In genomic region chr11:127675602-127676001, GRCh38 we compare ENCODE assay signal across 29 cellular contexts.
DNase-seq lines count a peak whose midpoint lies in the region; ATAC-seq, FAIRE-seq and TF ChIP-seq lines count a peak whose summit lies in the region.
"Had no signal": no experiment of that assay in that cellular context is flagged by ENCODE, and none has a peak within 500 bp of the region (broad histone marks: within the 10 kb centered on the region; RNA-seq: fewer than 3 reads in every experiment).

No MANE protein-coding gene starts in this region.

- DNase-seq in A172 (ENCODE audit: low spot score) (peak; percentile 1), HT-29 (ENCODE audit: low spot score) (peak; percentile 21), H1 (ENCODE audit: low read depth in 1 of 2, low spot score in 2 of 2) (no peak), mucosa of gallbladder (ENCODE audit: low spot score) (peak; percentile 12), Right ventricle myocardium inferior (ENCODE audit: missing footprints) (no peak), left colon (no peak), ovary (no peak), trophoblast cell (no peak)
- DNase-seq: ACHN; activated CD4-positive, alpha-beta T cell treated with anti-CD3 and anti-CD28 coated beads for 48 hours; amygdala; BE2C; CD8-positive, alpha-beta T cell; gastrocnemius medialis; MG63; NCI-H2081 treated with DMSO at 0.1 percent for 48 hours; NCI-H345; NCI-H774; Peyer's patch; SJCRH30; stimulated activated CD4-positive, alpha-beta T cell treated with anti-CD3 and anti-CD28 coated beads, Interleukin-4, amount 100 ng/mL, for 4 hours; T1000; transverse colon; WERI-Rb-1 had no signal

- no peak for TF ChIP-seq RAD21 in H1 (IDR thresholded peaks at IDR 0.05 in 1 of 2, conservative IDR thresholded peaks at IDR 0.05 in 1 of 2; ENCODE audit: low read depth in 2 of 2, low read length in 2 of 2)

- H3K9me3 ChIP-seq in H1 (ENCODE audit: insufficient read depth in 2 of 2, low read depth in 1 of 2, low read length in 1 of 2), result no peaks in the 10 kb centered on the region
- no peaks in the 10 kb centered on the region for H3K9me3 ChIP-seq in ovary
- no peaks in the 10 kb centered on the region for H3K9me3 ChIP-seq in trophoblast cell (ENCODE audit: insufficient read depth, low read depth, low read length)
- H3K9me3 ChIP-seq: BE2C, gastrocnemius medialis, MG63, Peyer's patch, SJCRH30, transverse colon had no signal

- no peak overlapping the region for H4K8ac ChIP-seq in H1 (ENCODE audit: extremely low read depth, insufficient read depth, low read length)
- H4K8ac ChIP-seq in trophoblast cell (ENCODE audit: low read depth, low read length), result no peak overlapping the region

- intact Hi-C loops in Right ventricle myocardium inferior (cut with DNase I), result no loop called here
- intact Hi-C loops in left colon (cut with DNase I, micrococcal nuclease), result loop anchor here in 1 of 2 donors (10.0 kb wide), 1 partner anchor 281 kb away; no protein-coding TSS in a partner anchor
- intact Hi-C loops in ovary (cut with DNase I), result no loop called here

- TF ChIP-seq EP300 in H1 (IDR thresholded peaks at IDR 0.05; ENCODE audit: borderline replicate concordance in 1 of 2, low read depth in 2 of 2, low read length in 2 of 2) (no peak), ovary (IDR thresholded peaks at IDR 0.05) (no peak)

- H3K18ac ChIP-seq in H1 (ENCODE audit: extremely low read depth, low read length) (no peak overlapping the region), trophoblast cell (ENCODE audit: low read length) (no peak overlapping the region)

- no peaks in the 10 kb centered on the region for H4K20me1 ChIP-seq in H1 (replicated peaks in 1 of 2; ENCODE audit: control insufficient read depth in 1 of 2, insufficient read depth in 2 of 2, low read length in 2 of 2)

- no peak overlapping the region for H2BK15ac ChIP-seq in H1 (ENCODE audit: low read length)

- H3K4me1 ChIP-seq in H1 (replicated peaks in 1 of 4; ENCODE audit: control insufficient read depth in 3 of 4, insufficient read depth in 4 of 4, low read length in 3 of 4) (peaks cover 0 to 3% (median 0%) of the 10 kb centered on the region in 4 experiments; a peak in 2 of 7 replicates), ovary (ENCODE audit: insufficient read depth) (no peaks in the 10 kb centered on the region), trophoblast cell (ENCODE audit: control insufficient read depth in 1 of 2, insufficient read depth in 2 of 2, low read length in 2 of 2) (no peaks in the 10 kb centered on the region)
- H3K4me1 ChIP-seq: BE2C, gastrocnemius medialis, Peyer's patch, SJCRH30 had no signal

- ATAC-seq in Right ventricle myocardium inferior, result no peak
- no peak for ATAC-seq in left colon
- ATAC-seq: activated naive CD4-positive, alpha-beta T cell treated with anti-CD3 and anti-CD28 coated beads, Interleukin-2, amount 50 U/mL, for 72 hours; CD8-positive, alpha-beta T cell; gastrocnemius medialis; HCT116; K562; sciatic nerve had no signal

- H3K4me2 ChIP-seq in H1 (ENCODE audit: insufficient read depth in 1 of 2, low read depth in 2 of 2, low read length in 2 of 2) (no peak overlapping the region), trophoblast cell (ENCODE audit: low read length) (no peak overlapping the region)

- 94% methylated on average over 2 of the region's 2 CpGs; no CpG with 5 or more reads in 1 of the 2 experiments for WGBS in H1 (ENCODE audit: extremely low coverage in 1 of 2, insufficient coverage in 1 of 2, insufficient read length in 1 of 2, insufficient replicate concordance in 2 of 2, low coverage in 1 of 2, low lambda C conversion rate in 2 of 2, missing lambda C conversion rate in 1 of 2), 2 experiments
- WGBS in ovary, 3 donors, result 28 to 52% (median 30%) methylated on average over 2 of the region's 2 CpGs
- no CpG with 5 or more reads among the region's 2 CpGs for WGBS in trophoblast cell (ENCODE audit: extremely low coverage, insufficient coverage, insufficient read length)

- H3K36me3 ChIP-seq in H1 (ENCODE audit: control insufficient read depth in 2 of 4, insufficient read depth in 4 of 4, low read length in 3 of 4) (no peaks in the 10 kb centered on the region), ovary (no peaks in the 10 kb centered on the region), trophoblast cell (ENCODE audit: control insufficient read depth in 1 of 2, insufficient read depth in 2 of 2, low read length in 2 of 2) (no peaks in the 10 kb centered on the region)
- H3K36me3 ChIP-seq: BE2C, gastrocnemius medialis, MG63, Peyer's patch, SJCRH30, transverse colon, WERI-Rb-1 had no signal

- no peaks in the 10 kb centered on the region; the same call in 1 of the 2 replicates for H3K23me2 ChIP-seq in H1 (ENCODE audit: low read depth, low read length)

- H2BK5ac ChIP-seq in H1 (ENCODE audit: low read depth, low read length), result no peak overlapping the region
- H2BK5ac ChIP-seq in trophoblast cell (ENCODE audit: low read depth, low read length, poor library complexity), result no peak overlapping the region

- no peak overlapping the region for H3K23ac ChIP-seq in H1 (ENCODE audit: insufficient read length)
- no peak overlapping the region for H3K23ac ChIP-seq in trophoblast cell (ENCODE audit: low read length)

- TF ChIP-seq POLR2A in H1 (IDR thresholded peaks at IDR 0.05; ENCODE audit: control extremely low read depth in 1 of 2, low read depth in 2 of 2, low read length in 2 of 2) (no peak), ovary (IDR thresholded peaks at IDR 0.05) (no peak)

- FAIRE-seq in H1 (lab: Jason Lieb, UNC), result no peak
- FAIRE-seq: G401.6, K562 had no signal

- H2BK12ac ChIP-seq in H1 (ENCODE audit: low read depth, low read length), result no peak overlapping the region
- no peak overlapping the region for H2BK12ac ChIP-seq in trophoblast cell (ENCODE audit: low read length)

- H2BK120ac ChIP-seq in H1 (replicated peaks; ENCODE audit: low read depth, low read length) (no peak overlapping the region), trophoblast cell (ENCODE audit: insufficient read depth, low read length, poor library complexity) (no peak overlapping the region)

- H3K27ac ChIP-seq in H1 (ENCODE audit: low read depth, low read length) (no peak overlapping the region), ovary (no peak overlapping the region), trophoblast cell (ENCODE audit: low read depth, low read length) (no peak overlapping the region)
- H3K27ac ChIP-seq: gastrocnemius medialis, Peyer's patch, SJCRH30, transverse colon, WERI-Rb-1 had no signal

- H2AFZ ChIP-seq in H1 (ENCODE audit: low read length), result 0 out of 2 replicates have a peak overlapping the region, but pooled peaks have one; percentile 49
- no peak overlapping the region for H2AFZ ChIP-seq in trophoblast cell (ENCODE audit: insufficient read depth, low read length, poor library complexity)

- H2AK5ac ChIP-seq in H1 (ENCODE audit: low read depth, low read length) (no peak overlapping the region), trophoblast cell (ENCODE audit: low read length) (no peak overlapping the region)

- H4K5ac ChIP-seq in H1 (ENCODE audit: insufficient read length, low read depth, low read length), result no peak overlapping the region

- H3K79me1 ChIP-seq in H1 (ENCODE audit: low read depth, low read length) (no peaks in the 10 kb centered on the region), trophoblast cell (ENCODE audit: low read length) (no peaks in the 10 kb centered on the region)

- no peak overlapping the region for H2BK20ac ChIP-seq in H1 (ENCODE audit: low read length)

- no peak overlapping the region for H3K4me3 ChIP-seq in H1 (ENCODE audit: extremely low read depth in 1 of 4, insufficient read depth in 2 of 4, low read depth in 3 of 4, low read length in 4 of 4)
- no peak overlapping the region for H3K4me3 ChIP-seq in ovary
- H3K4me3 ChIP-seq in trophoblast cell (ENCODE audit: low read depth, low read length), result no peak overlapping the region
- H3K4me3 ChIP-seq: gastrocnemius medialis, K562, MG63, Peyer's patch, SJCRH30, transverse colon had no signal

- no peak overlapping the region for H4K91ac ChIP-seq in H1 (replicated peaks; ENCODE audit: insufficient read length, low read length)
- H4K91ac ChIP-seq in trophoblast cell (ENCODE audit: low read depth, low read length), result no peak overlapping the region

- H3K4ac ChIP-seq in H1 (replicated peaks; ENCODE audit: insufficient read length, low read depth, low read length) (no peak overlapping the region), trophoblast cell (ENCODE audit: low read depth, low read length) (no peak overlapping the region)

- no peak overlapping the region for H3K56ac ChIP-seq in H1 (replicated peaks; ENCODE audit: insufficient read length, low read depth, low read length)

- H3K9ac ChIP-seq in H1 (replicated peaks in 1 of 4; ENCODE audit: extremely low read depth in 1 of 4, low read depth in 3 of 4, low read length in 3 of 4) (no peak overlapping the region), trophoblast cell (ENCODE audit: low read length) (no peak overlapping the region)

- no peak overlapping the region for H4K12ac ChIP-seq in trophoblast cell (ENCODE audit: low read depth, low read length)

- TF ChIP-seq CTCF in H1 (IDR thresholded peaks at IDR 0.05; ENCODE audit: control extremely low read depth in 1 of 3, insufficient read depth in 1 of 3, low read depth in 1 of 3, low read length in 3 of 3) (no peak), ovary (IDR thresholded peaks at IDR 0.05) (no peak)

- no peaks in the 10 kb centered on the region for H3K79me2 ChIP-seq in H1 (ENCODE audit: control insufficient read depth in 1 of 2, insufficient read depth in 2 of 2, low read length in 2 of 2)
- H3K79me2 ChIP-seq in trophoblast cell (ENCODE audit: control insufficient read depth, insufficient read depth, low read length, poor library complexity), result no peaks in the 10 kb centered on the region

- no peak overlapping the region for H3K14ac ChIP-seq in H1 (ENCODE audit: insufficient read length)
- no peak overlapping the region for H3K14ac ChIP-seq in trophoblast cell (ENCODE audit: low read length)

- POLR2A ChIA-PET in H1 (lab: Charles Lee; ENCODE audit: partially characterized antibody), result no interaction called here

- H3K27me3 ChIP-seq in H1 (replicated peaks in 1 of 4; ENCODE audit: control insufficient read depth in 3 of 4, extremely low read depth in 1 of 4, insufficient read depth in 3 of 4, low read length in 3 of 4), result no peaks in the 10 kb centered on the region
- no peaks in the 10 kb centered on the region for H3K27me3 ChIP-seq in ovary
- H3K27me3 ChIP-seq in trophoblast cell (ENCODE audit: insufficient read depth, low read length), result no peaks in the 10 kb centered on the region
- H3K27me3 ChIP-seq: BE2C, gastrocnemius medialis, MG63, Peyer's patch, SJCRH30, transverse colon had no signal

- CTCF ChIA-PET in H1 (lab: Charles Lee; ENCODE audit: partially characterized antibody), result no interaction called here

TF ChIP-seq in H1, 55 proteins besides CTCF, POLR2A, EP300 and RAD21 (continues in another document):
- TF ChIP-seq NRF1 (IDR thresholded peaks at IDR 0.05; ENCODE audit: low read depth, low read length), result no peak

Comparison
In these comparisons a context has a peak if more than half of its experiments do, and no peak if none do; other contexts are left out.
1. DNase-seq: peak in A172 (single experiment), HT-29 (single experiment) and mucosa of gallbladder (single experiment); none in H1 (0 of 2), Right ventricle myocardium inferior (single experiment), left colon (0 of 2), ovary (0 of 5) and trophoblast cell (0 of 2).